ENCODE assay signal across 28 cellular contexts in genomic region chr2:20958176-20958575, GRCh38.
"Had no signal": no experiment of that assay in that cellular context is flagged by ENCODE, and none has a peak within 500 bp of the region (broad histone marks: within the 10 kb centered on the region; RNA-seq: fewer than 3 reads in every experiment).

No MANE protein-coding gene starts in this region.

- ATAC-seq: left cardiac atrium; left lung; mucosa of descending colon; naive thymus-derived CD4-positive, alpha-beta T cell; natural killer cell treated with Interleukin-12 subunit alpha and Interleukin-12 subunit beta and Interleukin-15 and Interleukin-18, amount 100 ng/mL, for 72 hours; pancreas; right cardiac atrium; stimulated activated memory B cell treated with anti-CD40 and anti-IgM and Interleukin-4, amounts not matched to agents 10 μg/mL and 1 μg/mL and 100 μg/mL, for 72 hours; stimulated activated naive CD8-positive, alpha-beta T cell treated with anti-CD3 and anti-CD28 coated beads, Interleukin-15, Interleukin-2, amounts not matched to agents 100 U/mL and 50 U/mL, for 24 hours had no signal

- H3K36me3 Mint-ChIP-seq: immature natural killer cell; naive thymus-derived CD4-positive, alpha-beta T cell; natural killer cell treated with Interleukin-12 subunit alpha and Interleukin-12 subunit beta and Interleukin-15 and Interleukin-18, amount 100 ng/mL, for 72 hours; stimulated activated memory B cell treated with anti-CD40 and anti-IgM and Interleukin-4, amounts not matched to agents 10 μg/mL and 1 μg/mL and 100 μg/mL, for 72 hours had no signal

- H3K9me3 ChIP-seq: left lung, mucosa of descending colon, pancreas, prostate gland, sigmoid colon, spleen, stomach, testis, thyroid gland, transverse colon, upper lobe of left lung, vagina had no signal

- H3K4me1 ChIP-seq: left lung, pancreas, prostate gland, spleen, testis, thyroid gland, transverse colon, upper lobe of left lung, vagina had no signal

- H3K4me3 ChIP-seq: left lung, lung, mucosa of descending colon, pancreas, prostate gland, sigmoid colon, spleen, stomach, testis, thyroid gland, transverse colon, upper lobe of left lung, vagina had no signal

- H3K27ac Mint-ChIP-seq: immature natural killer cell; naive thymus-derived CD4-positive, alpha-beta T cell; natural killer cell treated with Interleukin-12 subunit alpha and Interleukin-12 subunit beta and Interleukin-15 and Interleukin-18, amount 100 ng/mL, for 72 hours; stimulated activated memory B cell treated with anti-CD40 and anti-IgM and Interleukin-4, amounts not matched to agents 10 μg/mL and 1 μg/mL and 100 μg/mL, for 72 hours had no signal

- H3K4me1 Mint-ChIP-seq: immature natural killer cell; naive thymus-derived CD4-positive, alpha-beta T cell; neural crest cell; stimulated activated memory B cell treated with anti-CD40 and anti-IgM and Interleukin-4, amounts not matched to agents 10 μg/mL and 1 μg/mL and 100 μg/mL, for 72 hours had no signal

- DNase-seq: hypothalamus; immature natural killer cell; left cardiac atrium; left lung; mesendoderm; midbrain; mucosa of descending colon; naive thymus-derived CD4-positive, alpha-beta T cell; nucleus accumbens; pancreas; retina; right cardiac atrium; sigmoid colon; small intestine; spleen; stimulated activated CD4-positive, alpha-beta T cell treated with anti-CD3 and anti-CD28 coated beads, Interleukin-4, amount 100 ng/mL, for 24 hours; stimulated activated naive CD8-positive, alpha-beta T cell treated with anti-CD3 and anti-CD28 coated beads, Interleukin-15, Interleukin-2, amounts not matched to agents 100 U/mL and 50 U/mL, for 24 hours; stomach; testis; thyroid gland; transverse colon had no signal

- H3K4me3 Mint-ChIP-seq: immature natural killer cell; naive thymus-derived CD4-positive, alpha-beta T cell; natural killer cell treated with Interleukin-12 subunit alpha and Interleukin-12 subunit beta and Interleukin-15 and Interleukin-18, amount 100 ng/mL, for 72 hours; neural crest cell; stimulated activated memory B cell treated with anti-CD40 and anti-IgM and Interleukin-4, amounts not matched to agents 10 μg/mL and 1 μg/mL and 100 μg/mL, for 72 hours had no signal

- H3K36me3 ChIP-seq: left lung, pancreas, prostate gland, sigmoid colon, spleen, stomach, thyroid gland, transverse colon, upper lobe of left lung, vagina had no signal

- H3K27me3 ChIP-seq: pancreas, sigmoid colon, testis, thyroid gland, transverse colon, upper lobe of left lung, vagina had no signal

- H3K9me3 Mint-ChIP-seq: immature natural killer cell; natural killer cell treated with Interleukin-12 subunit alpha and Interleukin-12 subunit beta and Interleukin-15 and Interleukin-18, amount 100 ng/mL, for 72 hours; neural crest cell; stimulated activated memory B cell treated with anti-CD40 and anti-IgM and Interleukin-4, amounts not matched to agents 10 μg/mL and 1 μg/mL and 100 μg/mL, for 72 hours had no signal

- H3K27ac ChIP-seq: left lung, pancreas, prostate gland, sigmoid colon, spleen, stomach, testis, thyroid gland, transverse colon, upper lobe of left lung, vagina had no signal
